In genomic region chr1:48471603-48472576, GRCh38 we compare ENCODE assay signal across 8 cellular contexts. TPM values are rescaled to one million over a fixed set of nuclear protein-coding genes. Genes with fewer than 3 reads are reported as not detected.
DNase-seq lines count a peak whose midpoint lies in the region; ATAC-seq, FAIRE-seq and TF ChIP-seq lines count a peak whose summit lies in the region.

TSS of gene SPATA6 (minus strand) at chr1:48472204. CDS start at chr1:48472008, 196 bp downstream.

- no peaks in the 10 kb centered on the region for H3K36me3 ChIP-seq in HepG2 (replicated peaks in 1 of 2; ENCODE audit: control insufficient read depth in 1 of 2, insufficient read depth in 2 of 2, low read length in 2 of 2)

- peak; percentile 99 for ATAC-seq in GM19035 (IDR thresholded peaks at IDR 0.05; ENCODE audit: unreplicated experiment)
- ATAC-seq in HG03280 (IDR thresholded peaks at IDR 0.05; ENCODE audit: unreplicated experiment) = peak; percentile 99
- peak; percentile 96 for ATAC-seq in HepG2

- H3K9me3 Mint-ChIP-seq in activated CD4-positive, alpha-beta memory T cell treated with anti-CD3 and anti-CD28 coated beads for 36 hours = peaks cover 3% of the 10 kb centered on the region

- DNase-seq in AG08396 (ENCODE audit: low spot score) (peak; percentile 99), NCI-H345 treated with DMSO at 0.1 percent for 48 hours (lab: John Stamatoyannopoulos, UW; ENCODE audit: unreplicated experiment) (peak; percentile 89), dermis microvascular lymphatic vessel endothelial cell (ENCODE audit: low read depth in 2 of 2) (peak; percentile 76 to 80), HepG2 (ENCODE audit: low spot score) (peak; percentile 83)
- DNase-seq in activated CD4-positive, alpha-beta memory T cell treated with anti-CD3 and anti-CD28 coated beads for 36 hours = peak; percentile 96
- peak; percentile 94 for DNase-seq in stimulated activated CD4-positive, alpha-beta T cell treated with anti-CD3 and anti-CD28 coated beads, Interleukin-1b, Interleukin-23, amount 100 ng/mL, for 48 hours

- no peaks in the 10 kb centered on the region; a peak in 1 of 5 replicates for H3K27me3 ChIP-seq in HepG2 (ENCODE audit: control insufficient read depth in 1 of 2, insufficient read depth in 2 of 2, low read length in 2 of 2)

- intact Hi-C loops in activated CD4-positive, alpha-beta memory T cell treated with anti-CD3 and anti-CD28 coated beads for 36 hours (cut with micrococcal nuclease) = loop anchor here (1.0 kb wide), 1 partner anchor 26 kb away; no protein-coding TSS in a partner anchor
- intact Hi-C loops in HepG2 (cut with micrococcal nuclease; ENCODE audit: unreplicated experiment) = loop anchor here (1.0 kb wide), 1 partner anchor 26 kb away; no protein-coding TSS in a partner anchor

- TF ChIP-seq EP300 in HepG2 (IDR thresholded peaks at IDR 0.05; ENCODE audit: low read depth in 2 of 2, low read length in 2 of 2) (no peak), HepG2 (CRISPR knock-in tag; IDR thresholded peaks at IDR 0.05; ENCODE audit: borderline replicate concordance) (no peak)

- TF ChIP-seq CTCF in HepG2 (CRISPR knock-in tag; IDR thresholded peaks at IDR 0.05) = 0 out of 2 replicates have a peak, but pooled peaks have one; percentile 21

- H3K27me3 Mint-ChIP-seq in activated CD4-positive, alpha-beta memory T cell treated with anti-CD3 and anti-CD28 coated beads for 36 hours = peaks cover 26% of the 10 kb centered on the region

- TF ChIP-seq RAD21 in HepG2 (CRISPR knock-in tag; IDR thresholded peaks at IDR 0.05) = no peak

- H3K4me2 ChIP-seq in HepG2 (ENCODE audit: low read depth, low read length) = peak within 1 kb of the TSS; percentile 85

- in situ Hi-C loops in HepG2 (cut with HindIII; ENCODE audit: extremely low pct_ligation_motif_present, low pct_unique_long_range_greater_than_20kb) = no loop called here

- H2AFZ ChIP-seq in HepG2 (ENCODE audit: low read length) = peak within 1 kb of the TSS; percentile 86

- H3K9ac ChIP-seq in HepG2 (ENCODE audit: insufficient read depth, low read depth, low read length) = peak within 1 kb of the TSS; percentile 57

- no peak within 1 kb of the TSS for H3K27ac Mint-ChIP-seq in activated CD4-positive, alpha-beta memory T cell treated with anti-CD3 and anti-CD28 coated beads for 36 hours

- CTCF ChIA-PET in activated CD4-positive, alpha-beta memory T cell treated with anti-CD3 and anti-CD28 coated beads for 36 hours (lab: Charles Lee) = interaction anchor here (0.9 to 1.3 kb wide), 3 partner anchors 25 to 206 kb away, joined by 3 to 7 read pairs (median 3); no protein-coding TSS in a partner anchor
- CTCF ChIA-PET in HepG2 (lab: Yijun Ruan, JAX; ENCODE audit: low intra/inter-chr PET ratio, low total read pairs) = no interaction called here

- peak; percentile 44 to 60; a peak in 3 of 4 replicates for TF ChIP-seq POLR2A in HepG2 (IDR thresholded peaks at IDR 0.05; ENCODE audit: insufficient read depth in 1 of 2, low read depth in 2 of 2, low read length in 2 of 2)

- peaks cover 27% of the 10 kb centered on the region for H3K4me1 Mint-ChIP-seq in activated CD4-positive, alpha-beta memory T cell treated with anti-CD3 and anti-CD28 coated beads for 36 hours (ENCODE audit: low read depth)

- POLR2A ChIA-PET in activated CD4-positive, alpha-beta memory T cell treated with anti-CD3 and anti-CD28 coated beads for 36 hours (lab: Charles Lee) = no interaction called here
- POLR2A ChIA-PET in HepG2 (lab: Yijun Ruan, JAX) = interaction anchor here (0.9 to 1.3 kb wide), 4 partner anchors 23 to 249 kb away, joined by 4 to 12 read pairs (median 5); partner anchors contain the start of gene SLC5A9

- H3K4me3 ChIP-seq in HepG2 (replicated peaks in 1 of 3; ENCODE audit: insufficient read depth in 1 of 3, low read depth in 2 of 3, low read length in 3 of 3) = peak within 1 kb of the TSS; percentile 66 to 77 (median 75)

- 24% methylated on average over 26 of the region's 79 CpGs for WGBS in HepG2 (ENCODE audit: low lambda C conversion rate)

- H4K20me1 ChIP-seq in HepG2 (ENCODE audit: insufficient read depth, low read length) = no peaks in the 10 kb centered on the region

- no peaks in the 10 kb centered on the region for H3K36me3 Mint-ChIP-seq in activated CD4-positive, alpha-beta memory T cell treated with anti-CD3 and anti-CD28 coated beads for 36 hours

- BruUV-seq in HepG2 (replicated peaks; lab: Mats Ljungman, UMichigan) = TSS peak; percentile 44

- peak within 1 kb of the TSS; percentile 82 for H3K4me3 Mint-ChIP-seq in activated CD4-positive, alpha-beta memory T cell treated with anti-CD3 and anti-CD28 coated beads for 36 hours

- peak; percentile 12 for FAIRE-seq in HepG2 (lab: Jason Lieb, UNC)

- no peaks in the 10 kb centered on the region for H3K79me2 ChIP-seq in HepG2 (ENCODE audit: insufficient read depth, low read length)

- peaks cover 9% of the 10 kb centered on the region for H3K9me3 ChIP-seq in HepG2 (ENCODE audit: low read length)

- peaks cover 22% of the 10 kb centered on the region for H3K4me1 ChIP-seq in HepG2 (ENCODE audit: insufficient read depth, low read length)

- H3K27ac ChIP-seq in HepG2 (ENCODE audit: extremely low read length, insufficient read depth, low read length) = no peak within 1 kb of the TSS

TF ChIP-seq in HepG2, 621 proteins besides CTCF, POLR2A, EP300 and RAD21 (continues in another document):
- TF ChIP-seq IRF1 (CRISPR knock-in tag; IDR thresholded peaks at IDR 0.05; ENCODE audit: low read depth) (no peak), ZNF629 (CRISPR knock-in tag; conservative IDR thresholded peaks at IDR 0.05) (no peak; the same call in 1 of the 2 replicates), JUN (CRISPR knock-in tag; IDR thresholded peaks at IDR 0.05) (no peak), TRIM22 (IDR thresholded peaks at IDR 0.05) (no peak), DRAP1 (CRISPR knock-in tag; IDR thresholded peaks at IDR 0.05) (0 out of 2 replicates have a peak, but pooled peaks have one; percentile 14), CREM (IDR thresholded peaks at IDR 0.05) (peak; percentile 50), CREM (CRISPR knock-in tag; IDR thresholded peaks at IDR 0.05) (no peak)

RNA-seq across cellular contexts. Expression of gene SPATA6, which starts in this region (rescaled TPM):
- total RNA-seq in activated CD4-positive, alpha-beta memory T cell treated with anti-CD3 and anti-CD28 coated beads for 36 hours = 1 to 10 TPM; 1.8 to 1.9 TPM
- total RNA-seq in dermis microvascular lymphatic vessel endothelial cell (0.90 and 2.4 TPM in 2 replicates), HepG2 (2016; rRNA removed; fragmentation: Illumina TruSeq; extraction: Trizol) (1.8 and 3.3 TPM in 2 replicates)
- total RNA-seq in HepG2 (2016; cell fraction: cytosol; rRNA removed; fragmentation: Illumina TruSeq; extraction: Trizol; ENCODE audit: low read depth) = 9.1 and 15.2 TPM in 2 replicates
- 2.6 TPM in 2 replicates for total RNA-seq in HepG2 (2016; cell fraction: insoluble cytoplasmic fraction; rRNA removed; fragmentation: Illumina TruSeq; extraction: Trizol)
- 4.8 and 5.7 TPM in 2 replicates for total RNA-seq in HepG2 (2016; cell fraction: membrane; rRNA removed; fragmentation: Illumina TruSeq; extraction: Trizol)
- total RNA-seq in HepG2 (2016; cell fraction: nucleus; rRNA removed; fragmentation: Illumina TruSeq; extraction: Trizol) = 4.5 and 7.0 TPM in 2 replicates
- polyA plus RNA-seq in HepG2 (2011; rRNA removed) = 0.55 and 0.81 TPM in 2 replicates
- 0.75 and 0.76 TPM in 2 replicates for polyA plus RNA-seq in HepG2 (2011; cell fraction: cytosol; rRNA removed)
- 1.4 and 2.2 TPM in 2 replicates for polyA plus RNA-seq in HepG2 (2011; cell fraction: nucleus; rRNA removed)
- polyA plus RNA-seq in HepG2 (2012) = 1.3 and 1.6 TPM in 2 replicates
- 2.6 and 3.4 TPM in 2 replicates for polyA plus RNA-seq in HepG2 (2016; cell fraction: cytosol; fragmentation: Illumina TruSeq; extraction: Trizol; ENCODE audit: low read depth)
- 2.1 and 4.0 TPM in 2 replicates for polyA plus RNA-seq in HepG2 (2016; cell fraction: insoluble cytoplasmic fraction; fragmentation: Illumina TruSeq; extraction: Trizol; ENCODE audit: low read depth)
- polyA plus RNA-seq in HepG2 (2016; cell fraction: membrane; fragmentation: Illumina TruSeq; extraction: Trizol; ENCODE audit: low read depth) = 2.9 and 3.6 TPM in 2 replicates
- polyA plus RNA-seq in HepG2 (2016; cell fraction: nucleus; fragmentation: Illumina TruSeq; extraction: Trizol; ENCODE audit: insufficient read depth, low read depth) = 3.0 and 3.4 TPM in 2 replicates
- 0.42 and 2.6 TPM in 2 replicates for polyA minus RNA-seq in HepG2 (2011; rRNA and poly(A)+ RNA removed; ENCODE audit: low replicate concordance)
- 1.8 and 2.3 TPM in 2 replicates for polyA minus RNA-seq in HepG2 (2011; cell fraction: cytosol; rRNA and poly(A)+ RNA removed)
- polyA minus RNA-seq in HepG2 (2011; cell fraction: nucleus; rRNA and poly(A)+ RNA removed) = 9.0 and 10.2 TPM in 2 replicates
